In the genomic region with DNA sequence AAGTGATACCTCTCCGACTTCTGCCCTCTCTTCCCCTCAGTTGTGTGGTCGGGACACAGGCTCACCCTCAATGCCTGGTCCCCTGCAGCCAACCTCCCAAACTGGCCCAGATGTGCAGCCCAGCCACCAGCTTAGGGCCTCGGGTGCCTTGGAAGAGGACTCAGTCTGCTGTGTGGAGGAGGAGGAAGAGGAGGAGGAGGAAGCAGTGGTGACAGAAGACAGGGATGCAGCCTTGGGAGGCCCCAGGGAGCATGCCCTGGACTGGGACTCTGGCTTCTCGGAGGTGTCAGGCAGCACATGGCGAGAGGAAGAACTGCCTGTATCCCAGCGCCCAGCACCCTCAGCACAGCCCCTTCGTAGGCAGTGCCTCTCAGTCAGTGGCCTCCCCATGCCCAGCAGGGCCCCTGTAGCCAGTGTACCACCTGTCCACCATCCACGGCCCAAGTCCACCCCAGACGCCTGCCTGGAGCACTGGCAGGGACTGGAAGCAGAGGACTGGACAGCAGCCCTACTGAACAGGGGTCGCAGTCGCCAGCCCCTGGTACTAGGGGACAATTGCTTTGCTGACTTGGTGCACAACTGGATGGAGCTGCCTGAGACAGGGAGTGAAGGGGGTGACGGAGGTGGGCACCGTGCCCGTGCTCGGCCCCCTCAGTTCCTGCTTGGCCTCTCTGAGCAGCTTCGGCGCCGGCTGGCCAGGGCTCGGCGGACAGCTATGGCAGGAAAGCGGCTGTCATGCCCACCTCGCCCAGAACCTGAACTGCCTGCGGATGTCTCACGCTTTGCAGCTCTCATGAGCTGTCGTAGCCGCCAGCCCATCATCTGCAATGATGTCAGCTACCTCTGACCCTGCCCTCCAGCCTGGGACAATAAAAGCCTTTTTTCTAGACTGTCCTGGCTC, we compare ENCODE assay signal across 1 cellular context.
TF ChIP-seq lines count a peak whose summit lies in the region.

No MANE protein-coding gene starts in this region.

TF ChIP-seq in IMR-90, 13 proteins besides CTCF, POLR2A, EP300 and RAD21 (continued from another document):
- TF ChIP-seq SMC3 (IDR thresholded peaks at IDR 0.05; ENCODE audit: low read depth, low read length) = no peak
- no peak for TF ChIP-seq MAZ (IDR thresholded peaks at IDR 0.05; ENCODE audit: borderline replicate concordance, low read depth, low read length)
- TF ChIP-seq, protein P1, sequence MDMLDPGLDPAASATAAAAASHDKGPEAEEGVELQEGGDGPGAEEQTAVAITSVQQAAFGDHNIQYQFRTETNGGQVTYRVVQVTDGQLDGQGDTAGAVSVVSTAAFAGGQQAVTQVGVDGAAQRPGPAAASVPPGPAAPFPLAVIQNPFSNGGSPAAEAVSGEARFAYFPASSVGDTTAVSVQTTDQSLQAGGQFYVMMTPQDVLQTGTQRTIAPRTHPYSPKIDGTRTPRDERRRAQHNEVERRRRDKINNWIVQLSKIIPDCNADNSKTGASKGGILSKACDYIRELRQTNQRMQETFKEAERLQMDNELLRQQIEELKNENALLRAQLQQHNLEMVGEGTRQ (IDR thresholded peaks at IDR 0.05; ENCODE audit: low read depth, low read length) = no peak
